ENCODE assay signal across 8 cellular contexts in the genomic region with DNA sequence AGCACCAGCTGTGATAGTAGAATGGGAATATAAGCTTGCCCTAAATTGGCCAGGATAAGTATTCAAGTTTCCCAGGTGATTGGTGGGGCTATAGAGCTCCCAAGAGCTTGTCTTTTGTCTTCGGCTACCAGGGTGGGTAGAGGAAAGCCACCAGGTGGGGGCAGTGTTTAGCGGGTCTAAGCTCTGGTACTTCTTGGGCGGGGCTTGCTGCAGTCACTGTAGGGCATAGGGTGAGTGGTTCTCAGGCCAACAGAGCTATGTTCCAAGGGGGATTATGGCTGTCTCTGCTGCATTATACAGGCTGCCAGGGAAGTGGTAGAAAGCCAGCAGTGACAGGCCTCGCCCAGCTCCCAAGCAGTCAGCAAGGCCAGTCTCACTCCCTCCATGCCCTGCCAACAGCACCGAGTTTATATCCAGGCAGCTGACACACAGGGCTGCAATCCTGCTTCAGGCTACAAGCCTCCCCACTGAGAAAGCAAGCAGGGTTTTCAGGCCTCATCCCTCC.
DNase-seq lines count a peak whose midpoint lies in the region; ATAC-seq, FAIRE-seq and TF ChIP-seq lines count a peak whose summit lies in the region.

No MANE protein-coding gene starts in this region.

- H3K9ac ChIP-seq in fibroblast of lung (ENCODE audit: insufficient read depth, low read length) (no peak overlapping the region), neural progenitor cell (no peak overlapping the region)

- H3K27ac ChIP-seq in fibroblast of lung (ENCODE audit: insufficient read depth, low read length): no peak overlapping the region
- H3K27ac ChIP-seq in neural progenitor cell: no peak overlapping the region
- H3K27ac ChIP-seq in tibial nerve: no peak overlapping the region

- 30 to 34% methylated on average over 5 of the region's 5 CpGs for WGBS in tibial nerve, 2 donors

- peak; percentile 83 for ATAC-seq in HG02938 (IDR thresholded peaks at IDR 0.05; ENCODE audit: unreplicated experiment)

- H3K27ac Mint-ChIP-seq in neural progenitor cell: peak overlapping the region; percentile 39

- peaks cover 2% of the 10 kb centered on the region for H3K27me3 Mint-ChIP-seq in neural progenitor cell (ENCODE audit: insufficient read depth, low read depth)

- H3K27me3 ChIP-seq in fibroblast of lung (ENCODE audit: control insufficient read depth, insufficient read depth, low read length) (no peaks in the 10 kb centered on the region), neural progenitor cell (no peaks in the 10 kb centered on the region), tibial nerve (no peaks in the 10 kb centered on the region)

- TF ChIP-seq POLR2A in GM12891 (IDR thresholded peaks at IDR 0.05; ENCODE audit: low read depth, low read length): no peak
- TF ChIP-seq POLR2A in tibial nerve (IDR thresholded peaks at IDR 0.05): no peak

- H3K4me1 Mint-ChIP-seq in neural progenitor cell: peaks cover 10% of the 10 kb centered on the region

- no peaks in the 10 kb centered on the region for H3K4me1 ChIP-seq in fibroblast of lung (ENCODE audit: control insufficient read depth, extremely low read depth, insufficient read depth, low read length)
- H3K4me1 ChIP-seq in neural progenitor cell: peaks cover 8% of the 10 kb centered on the region
- no peaks in the 10 kb centered on the region for H3K4me1 ChIP-seq in tibial nerve

- no peak overlapping the region for H3K4me3 Mint-ChIP-seq in neural progenitor cell

- H3K9me3 ChIP-seq in fibroblast of lung (ENCODE audit: control insufficient read depth, insufficient read depth, low read depth, low read length): no peaks in the 10 kb centered on the region
- H3K9me3 ChIP-seq in neural progenitor cell (ENCODE audit: low read depth): no peaks in the 10 kb centered on the region
- H3K9me3 ChIP-seq in tibial nerve: peaks cover 0 to 5% (median 0%) of the 10 kb centered on the region in 4 donors

- no peak for TF ChIP-seq EP300 in tibial nerve (IDR thresholded peaks at IDR 0.05)

- H3K79me2 ChIP-seq in fibroblast of lung (ENCODE audit: control insufficient read depth, insufficient read depth, low read length): no peaks in the 10 kb centered on the region
- no peaks in the 10 kb centered on the region for H3K79me2 ChIP-seq in neural progenitor cell (ENCODE audit: low read depth)

- no peak overlapping the region for H3K4me2 ChIP-seq in fibroblast of lung (ENCODE audit: extremely low read depth, insufficient read depth, low read length)
- H3K4me2 ChIP-seq in neural progenitor cell: peak overlapping the region; percentile 28

- H4K20me1 ChIP-seq in fibroblast of lung (ENCODE audit: control insufficient read depth, extremely low read depth, insufficient read depth, low read length) (no peaks in the 10 kb centered on the region), neural progenitor cell (ENCODE audit: low read depth) (no peaks in the 10 kb centered on the region)

- peak; percentile 44 to 64 for TF ChIP-seq CTCF in fibroblast of lung (conservative IDR thresholded peaks at IDR 0.05 in 1 of 2, IDR thresholded peaks at IDR 0.05 in 1 of 2; ENCODE audit: low read depth in 1 of 2, low read length in 2 of 2)
- peak; percentile 74 for TF ChIP-seq CTCF in neural progenitor cell (IDR thresholded peaks at IDR 0.05)
- peak; percentile 10 to 49 (median 43) for TF ChIP-seq CTCF in tibial nerve (IDR thresholded peaks at IDR 0.05)

- DNase-seq in A172 (ENCODE audit: low spot score) (peak; percentile 46), GM12891 (ENCODE audit: insufficient read length, low spot score) (peak; percentile 25), NOMO-1 treated with DMSO at 0.1 percent for 48 hours (lab: John Stamatoyannopoulos, UW; ENCODE audit: unreplicated experiment) (peak; percentile 67), fibroblast of lung (ENCODE audit: low read depth in 2 of 2) (peak; percentile 12 to 55), neural progenitor cell (ENCODE audit: low spot score) (peak; percentile 90), tibial nerve (ENCODE audit: low spot score in 2 of 2) (peak in 1 of 2 donors; percentile 59)
- peak; percentile 62 for DNase-seq in activated CD8-positive, alpha-beta memory T cell treated with anti-CD3 and anti-CD28 coated beads, Interleukin-2, amount 50 U/mL, for 4 hours

- H3K36me3 ChIP-seq in fibroblast of lung (ENCODE audit: control insufficient read depth, insufficient read depth, low read length) (no peaks in the 10 kb centered on the region), neural progenitor cell (no peaks in the 10 kb centered on the region), tibial nerve (no peaks in the 10 kb centered on the region)

- peak; percentile 83 for FAIRE-seq in GM12891 (lab: Jason Lieb, UNC)

- H2AFZ ChIP-seq in fibroblast of lung (ENCODE audit: low read length): no peak overlapping the region
- peak overlapping the region; percentile 86 for H2AFZ ChIP-seq in neural progenitor cell (replicated peaks)

- H3F3A ChIP-seq in neural progenitor cell (ENCODE audit: low read depth): peaks cover 18% of the 10 kb centered on the region

- no peaks in the 10 kb centered on the region for H3K9me3 Mint-ChIP-seq in neural progenitor cell

- H3K36me3 Mint-ChIP-seq in neural progenitor cell: no peaks in the 10 kb centered on the region

- H3K4me3 ChIP-seq in fibroblast of lung (replicated peaks in 1 of 4; ENCODE audit: control extremely low read depth in 1 of 4, insufficient read depth in 1 of 4, low read depth in 3 of 4, low read length in 4 of 4) (no peak overlapping the region), neural progenitor cell (no peak overlapping the region), tibial nerve (no peak overlapping the region)

TF ChIP-seq in GM12891, 5 proteins besides CTCF, POLR2A, EP300 and RAD21:
- TF ChIP-seq SPI1 (IDR thresholded peaks at IDR 0.05; ENCODE audit: low read depth, low read length) (no peak), PAX5 (IDR thresholded peaks at IDR 0.05; ENCODE audit: insufficient read depth, low read length, severe bottlenecking) (no peak), POU2F2 (IDR thresholded peaks at IDR 0.05; ENCODE audit: low read depth, low read length) (no peak)
